ENCODE assay signal across 8 cellular contexts in genomic region chr18:13726972-13727331, GRCh38. TPM values are rescaled to one million over a fixed set of nuclear protein-coding genes. Genes with fewer than 3 reads are reported as not detected.
DNase-seq lines count a peak whose midpoint lies in the region; ATAC-seq, FAIRE-seq and TF ChIP-seq lines count a peak whose summit lies in the region.

No MANE protein-coding gene starts in this region.

- peak overlapping the region; percentile 85 for H3K4me3 Mint-ChIP-seq in astrocyte (ENCODE audit: unreplicated experiment)

- H3K4me2 ChIP-seq in OCI-LY7 (ENCODE audit: low read length) (peak overlapping the region; percentile 77), astrocyte (ENCODE audit: low read length) (peak overlapping the region; percentile 92), smooth muscle cell (peak overlapping the region; percentile 86)

- H3K36me3 ChIP-seq in OCI-LY7 (ENCODE audit: insufficient read depth, low read length) (peaks cover 22% of the 10 kb centered on the region), astrocyte (ENCODE audit: insufficient read depth, low read length) (no peaks in the 10 kb centered on the region), smooth muscle cell (ENCODE audit: low read depth) (no peaks in the 10 kb centered on the region)

- H3K79me2 ChIP-seq in OCI-LY7 (ENCODE audit: insufficient read depth, low read depth, low read length) (peaks cover 93% of the 10 kb centered on the region), astrocyte (ENCODE audit: insufficient read depth, low read length) (peaks cover 96% of the 10 kb centered on the region), smooth muscle cell (ENCODE audit: low read depth) (peaks cover 89% of the 10 kb centered on the region)

- H3F3A ChIP-seq in smooth muscle cell (ENCODE audit: low read depth), result no peaks in the 10 kb centered on the region

- peak; percentile 46 for DNase-seq in SIG-M5 treated with dmso at 0.1 percent for 504 hours (lab: John Stamatoyannopoulos, UW; ENCODE audit: unreplicated experiment)
- no peak for DNase-seq in SIG-M5 (lab: John Stamatoyannopoulos, UW)
- peak; percentile 26 for DNase-seq in OCI-LY7 (ENCODE audit: low spot score)
- no peak for DNase-seq in astrocyte (ENCODE audit: low read depth)
- peak; percentile 40 for DNase-seq in iPS-NIHi11 (ENCODE audit: low spot score)
- no peak for DNase-seq in smooth muscle cell (lab: John Stamatoyannopoulos, UW; ENCODE audit: unreplicated experiment)

- H2AFZ ChIP-seq in OCI-LY7 (ENCODE audit: low read length), result peak overlapping the region; percentile 77
- peak overlapping the region; percentile 90 for H2AFZ ChIP-seq in astrocyte (ENCODE audit: low read depth, low read length)
- peak overlapping the region; percentile 63 for H2AFZ ChIP-seq in smooth muscle cell (ENCODE audit: low read depth)

- peaks cover 18% of the 10 kb centered on the region for H4K20me1 ChIP-seq in OCI-LY7 (ENCODE audit: insufficient read depth, low read length)
- H4K20me1 ChIP-seq in astrocyte (ENCODE audit: insufficient read depth, low read length), result peaks cover 41% of the 10 kb centered on the region
- peaks cover 56% of the 10 kb centered on the region for H4K20me1 ChIP-seq in smooth muscle cell (ENCODE audit: low read depth)

- intact Hi-C loops in OCI-LY7 (cut with micrococcal nuclease; ENCODE audit: unreplicated experiment), result loop anchor here (5.0 kb wide), 1 partner anchor 170 kb away; no protein-coding TSS in a partner anchor

- H3K9me3 Mint-ChIP-seq in astrocyte (ENCODE audit: unreplicated experiment), result no peaks in the 10 kb centered on the region

- H3K9me3 ChIP-seq in OCI-LY7 (ENCODE audit: low read length) (no peaks in the 10 kb centered on the region), astrocyte (ENCODE audit: insufficient read depth, low read depth, low read length) (no peaks in the 10 kb centered on the region), smooth muscle cell (replicated peaks; ENCODE audit: low read depth) (no peaks in the 10 kb centered on the region)

- ATAC-seq in HG02870 (IDR thresholded peaks at IDR 0.05; ENCODE audit: unreplicated experiment), result peak; percentile 5
- ATAC-seq in GM18520 (IDR thresholded peaks at IDR 0.05; ENCODE audit: unreplicated experiment), result no peak

- FAIRE-seq in astrocyte (lab: Jason Lieb, UNC), result no peak

- no TSS peak for BruUV-seq in OCI-LY7 (replicated peaks; lab: Mats Ljungman, UMichigan)

- H3K9ac ChIP-seq in astrocyte (ENCODE audit: low read length), result peak overlapping the region; percentile 97
- H3K9ac ChIP-seq in smooth muscle cell (ENCODE audit: low read depth), result peak overlapping the region; percentile 96

- H3K4me1 ChIP-seq in OCI-LY7 (ENCODE audit: insufficient read depth, low read length, poor library complexity, severe bottlenecking) (peaks cover 23% of the 10 kb centered on the region), astrocyte (ENCODE audit: insufficient read depth, low read length) (peaks cover 3% of the 10 kb centered on the region), smooth muscle cell (ENCODE audit: low read depth) (peaks cover 22% of the 10 kb centered on the region)

- H3K4me3 ChIP-seq in OCI-LY7 (ENCODE audit: low read depth, low read length, poor library complexity, severe bottlenecking) (peak overlapping the region; percentile 82), astrocyte (ENCODE audit: insufficient read depth, low read depth, low read length) (peak overlapping the region; percentile 89), smooth muscle cell (peak overlapping the region; percentile 77)

- TF ChIP-seq CTCF in OCI-LY7 (conservative IDR thresholded peaks at IDR 0.05; ENCODE audit: low read length), result no peak
- no peak for TF ChIP-seq CTCF in astrocyte (IDR thresholded peaks at IDR 0.05; ENCODE audit: insufficient read depth, low read depth, low read length)
- TF ChIP-seq CTCF in smooth muscle cell (IDR thresholded peaks at IDR 0.05; ENCODE audit: borderline replicate concordance, insufficient read depth, poor library complexity, severe bottlenecking), result no peak

- no peaks in the 10 kb centered on the region for H3K9me2 ChIP-seq in OCI-LY7 (ENCODE audit: insufficient read depth, low read length)

- CTCF ChIA-PET in OCI-LY7 (lab: Charles Lee; ENCODE audit: unreplicated experiment), result interaction anchor here (0.5 to 0.6 kb wide), 2 partner anchors 90 to 94 kb away, joined by 3 to 4 read pairs; no protein-coding TSS in a partner anchor

- peak overlapping the region; percentile 99 for H3K27ac Mint-ChIP-seq in astrocyte (ENCODE audit: unreplicated experiment)

- H3K27me3 ChIP-seq in astrocyte (ENCODE audit: insufficient read depth, low read length) (no peaks in the 10 kb centered on the region), smooth muscle cell (ENCODE audit: low read depth) (no peaks in the 10 kb centered on the region)

- H3K36me3 Mint-ChIP-seq in astrocyte (ENCODE audit: low read depth, unreplicated experiment), result peaks cover 4% of the 10 kb centered on the region

- H3K4me1 Mint-ChIP-seq in astrocyte (ENCODE audit: low read depth, unreplicated experiment), result peaks cover 19% of the 10 kb centered on the region

- H3K27ac ChIP-seq in OCI-LY7 (ENCODE audit: low read depth, low read length, poor library complexity, severe bottlenecking) (peak overlapping the region; percentile 30), astrocyte (ENCODE audit: low read depth, low read length) (peak overlapping the region; percentile 97), smooth muscle cell (ENCODE audit: low read depth) (peak overlapping the region; percentile 98)

- H3K27me3 Mint-ChIP-seq in astrocyte (ENCODE audit: low read depth, unreplicated experiment), result no peaks in the 10 kb centered on the region

- WGBS in smooth muscle cell (ENCODE audit: low lambda C conversion rate), result 1% methylated on average over 29 of the region's 30 CpGs

- POLR2A ChIA-PET in OCI-LY7 (lab: Charles Lee), result interaction anchor here (0.9 to 1.7 kb wide), 3 partner anchors 12 to 114 kb away, joined by 3 to 8 read pairs (median 5); no protein-coding TSS in a partner anchor

RNA-seq across cellular contexts. Expression of gene RNMT, which starts 0.5 kb away (rescaled TPM):
- 17.3 and 17.9 TPM in 2 replicates for total RNA-seq in OCI-LY7 (2014; rRNA removed; shearing (Covaris generic))
- total RNA-seq in OCI-LY7 (2022), result 35.6 and 36.5 TPM in 2 replicates
- total RNA-seq in astrocyte, result 45.8 and 48.5 TPM in 2 replicates
- 48.3 and 62.9 TPM in 2 replicates for total RNA-seq in smooth muscle cell
- 38.6 and 52.2 TPM in 2 replicates for polyA plus RNA-seq in smooth muscle cell

RNA-seq across cellular contexts. Expression of gene FAM210A, which starts 0.6 kb away (rescaled TPM):
- 22.6 and 23.1 TPM in 2 replicates for total RNA-seq in OCI-LY7 (2014; rRNA removed; shearing (Covaris generic))
- total RNA-seq in OCI-LY7 (2022) (21.8 and 30.6 TPM in 2 replicates), astrocyte (18.0 and 21.9 TPM in 2 replicates), smooth muscle cell (16.0 and 17.8 TPM in 2 replicates)
- 14.8 and 16.6 TPM in 2 replicates for polyA plus RNA-seq in smooth muscle cell

Comparison
In these comparisons a context has a peak if more than half of its experiments do, and no peak if none do; other contexts are left out.
1. DNase-seq: peak in SIG-M5 treated with dmso at 0.1 percent for 504 hours (single experiment), OCI-LY7 (single experiment) and iPS-NIHi11 (single experiment); none in SIG-M5 (single experiment), astrocyte (single experiment) and smooth muscle cell (single experiment).
2. H3K27ac ChIP-seq: peak in every context shown above with its lines; median percentile 98 in smooth muscle cell; 97 in astrocyte; 30 in OCI-LY7.
3. Peak in every context shown above with its lines, with median percentiles within 50 percentile points of each other: H2AFZ ChIP-seq, H3K4me2 ChIP-seq and H3K4me3 ChIP-seq.